In the genomic region with DNA sequence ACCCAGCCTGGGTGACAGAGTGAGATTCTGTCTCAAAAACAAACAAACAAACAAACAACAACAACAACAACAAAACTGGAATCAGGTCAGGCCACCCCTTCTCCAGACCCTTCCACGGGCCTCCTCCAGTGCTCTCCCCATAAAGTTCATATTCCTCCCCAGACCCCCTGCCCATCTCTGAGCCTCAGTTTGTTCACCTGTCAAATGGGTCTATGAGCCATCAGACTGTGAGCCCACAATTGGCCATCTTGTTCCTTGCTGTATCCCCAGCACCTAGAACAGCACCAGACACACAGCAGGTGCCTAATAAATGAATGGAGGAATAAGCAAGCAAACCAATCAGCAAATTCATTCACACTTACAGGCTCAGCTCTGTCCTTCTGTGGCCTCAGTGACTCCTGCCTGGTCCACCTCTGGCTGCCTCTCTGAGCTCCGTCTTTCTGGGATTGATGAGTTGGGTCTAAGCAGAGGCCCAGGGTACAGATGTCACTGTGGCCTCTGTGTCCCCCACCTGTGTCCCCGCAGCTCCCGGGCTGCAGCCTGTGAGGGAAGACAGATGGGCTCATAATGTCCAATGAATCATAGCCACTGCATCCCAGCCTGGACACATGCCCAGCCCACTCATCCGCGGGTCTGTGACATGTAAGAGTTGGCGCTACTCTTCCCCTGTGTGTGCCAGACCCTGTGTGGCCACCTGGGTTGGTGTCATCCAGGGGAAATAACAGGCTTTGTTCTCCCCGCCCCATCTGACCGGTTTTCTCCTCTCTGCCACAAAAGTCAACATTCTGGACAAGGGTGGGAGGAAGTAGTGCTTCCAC, we compare ENCODE assay signal across 2 cellular contexts.
TF ChIP-seq lines count a peak whose summit lies in the region.

No MANE protein-coding gene starts in this region.

TF ChIP-seq in SK-N-SH, 30 proteins besides CTCF, POLR2A, EP300 and RAD21:
- TF ChIP-seq, protein P1, sequence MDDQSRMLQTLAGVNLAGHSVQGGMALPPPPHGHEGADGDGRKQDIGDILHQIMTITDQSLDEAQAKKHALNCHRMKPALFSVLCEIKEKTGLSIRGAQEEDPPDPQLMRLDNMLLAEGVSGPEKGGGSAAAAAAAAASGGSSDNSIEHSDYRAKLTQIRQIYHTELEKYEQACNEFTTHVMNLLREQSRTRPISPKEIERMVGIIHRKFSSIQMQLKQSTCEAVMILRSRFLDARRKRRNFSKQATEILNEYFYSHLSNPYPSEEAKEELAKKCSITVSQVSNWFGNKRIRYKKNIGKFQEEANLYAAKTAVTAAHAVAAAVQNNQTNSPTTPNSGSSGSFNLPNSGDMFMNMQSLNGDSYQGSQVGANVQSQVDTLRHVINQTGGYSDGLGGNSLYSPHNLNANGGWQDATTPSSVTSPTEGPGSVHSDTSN (IDR thresholded peaks at IDR 0.05): peak; percentile 45; the same call in 1 of the 2 replicates
- TF ChIP-seq GATA2 (CRISPR knock-in tag; IDR thresholded peaks at IDR 0.05): no peak
- no peak for TF ChIP-seq TAF1 (IDR thresholded peaks at IDR 0.05; ENCODE audit: borderline replicate concordance, low read depth, low read length)
- no peak for TF ChIP-seq FOXM1 (IDR thresholded peaks at IDR 0.05; ENCODE audit: low read depth)
- no peak for TF ChIP-seq RXRA (IDR thresholded peaks at IDR 0.05; ENCODE audit: borderline replicate concordance, low read depth)
- TF ChIP-seq NFIC (IDR thresholded peaks at IDR 0.05; ENCODE audit: borderline replicate concordance): peak; percentile 64; the same call in 1 of the 2 replicates
- TF ChIP-seq SMC3 (IDR thresholded peaks at IDR 0.05; ENCODE audit: low read depth, low read length): no peak
- TF ChIP-seq, protein P2, sequence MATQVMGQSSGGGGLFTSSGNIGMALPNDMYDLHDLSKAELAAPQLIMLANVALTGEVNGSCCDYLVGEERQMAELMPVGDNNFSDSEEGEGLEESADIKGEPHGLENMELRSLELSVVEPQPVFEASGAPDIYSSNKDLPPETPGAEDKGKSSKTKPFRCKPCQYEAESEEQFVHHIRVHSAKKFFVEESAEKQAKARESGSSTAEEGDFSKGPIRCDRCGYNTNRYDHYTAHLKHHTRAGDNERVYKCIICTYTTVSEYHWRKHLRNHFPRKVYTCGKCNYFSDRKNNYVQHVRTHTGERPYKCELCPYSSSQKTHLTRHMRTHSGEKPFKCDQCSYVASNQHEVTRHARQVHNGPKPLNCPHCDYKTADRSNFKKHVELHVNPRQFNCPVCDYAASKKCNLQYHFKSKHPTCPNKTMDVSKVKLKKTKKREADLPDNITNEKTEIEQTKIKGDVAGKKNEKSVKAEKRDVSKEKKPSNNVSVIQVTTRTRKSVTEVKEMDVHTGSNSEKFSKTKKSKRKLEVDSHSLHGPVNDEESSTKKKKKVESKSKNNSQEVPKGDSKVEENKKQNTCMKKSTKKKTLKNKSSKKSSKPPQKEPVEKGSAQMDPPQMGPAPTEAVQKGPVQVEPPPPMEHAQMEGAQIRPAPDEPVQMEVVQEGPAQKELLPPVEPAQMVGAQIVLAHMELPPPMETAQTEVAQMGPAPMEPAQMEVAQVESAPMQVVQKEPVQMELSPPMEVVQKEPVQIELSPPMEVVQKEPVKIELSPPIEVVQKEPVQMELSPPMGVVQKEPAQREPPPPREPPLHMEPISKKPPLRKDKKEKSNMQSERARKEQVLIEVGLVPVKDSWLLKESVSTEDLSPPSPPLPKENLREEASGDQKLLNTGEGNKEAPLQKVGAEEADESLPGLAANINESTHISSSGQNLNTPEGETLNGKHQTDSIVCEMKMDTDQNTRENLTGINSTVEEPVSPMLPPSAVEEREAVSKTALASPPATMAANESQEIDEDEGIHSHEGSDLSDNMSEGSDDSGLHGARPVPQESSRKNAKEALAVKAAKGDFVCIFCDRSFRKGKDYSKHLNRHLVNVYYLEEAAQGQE (IDR thresholded peaks at IDR 0.05; ENCODE audit: low read depth, low read length): no peak
- TF ChIP-seq POLR2AphosphoS5 (IDR thresholded peaks at IDR 0.05; ENCODE audit: low read depth, low read length): no peak
- peak; percentile 37; the same call in 1 of the 2 replicates for TF ChIP-seq FOSL2 (IDR thresholded peaks at IDR 0.05; ENCODE audit: borderline replicate concordance, low read depth)
- no peak for TF ChIP-seq CHD2 (IDR thresholded peaks at IDR 0.05; ENCODE audit: low read length, partially characterized antibody)
- TF ChIP-seq RCOR1 (IDR thresholded peaks at IDR 0.05; ENCODE audit: low read length): no peak
- TF ChIP-seq FOXJ3 (CRISPR knock-in tag; IDR thresholded peaks at IDR 0.05): no peak
- TF ChIP-seq, protein P3, sequence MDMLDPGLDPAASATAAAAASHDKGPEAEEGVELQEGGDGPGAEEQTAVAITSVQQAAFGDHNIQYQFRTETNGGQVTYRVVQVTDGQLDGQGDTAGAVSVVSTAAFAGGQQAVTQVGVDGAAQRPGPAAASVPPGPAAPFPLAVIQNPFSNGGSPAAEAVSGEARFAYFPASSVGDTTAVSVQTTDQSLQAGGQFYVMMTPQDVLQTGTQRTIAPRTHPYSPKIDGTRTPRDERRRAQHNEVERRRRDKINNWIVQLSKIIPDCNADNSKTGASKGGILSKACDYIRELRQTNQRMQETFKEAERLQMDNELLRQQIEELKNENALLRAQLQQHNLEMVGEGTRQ (IDR thresholded peaks at IDR 0.05; ENCODE audit: borderline replicate concordance, low read depth, low read length): no peak
- no peak for TF ChIP-seq TEAD4 (IDR thresholded peaks at IDR 0.05; ENCODE audit: borderline replicate concordance, insufficient read depth)
- TF ChIP-seq MEF2A (IDR thresholded peaks at IDR 0.05; ENCODE audit: borderline replicate concordance, low read depth): no peak
- no peak for TF ChIP-seq MXI1 (IDR thresholded peaks at IDR 0.05; ENCODE audit: low read depth, low read length)
- TF ChIP-seq TCF12 (IDR thresholded peaks at IDR 0.05): peak; percentile 67
- no peak for TF ChIP-seq EZH2phosphoT487 (IDR thresholded peaks at IDR 0.05; ENCODE audit: borderline replicate concordance, low read depth)
- no peak for TF ChIP-seq YY1 (IDR thresholded peaks at IDR 0.05; ENCODE audit: low read depth)

TF ChIP-seq in SK-N-SH treated with all-trans-retinoic acid at 6 μM for 48 hours, 23 proteins besides CTCF, POLR2A, EP300 and RAD21 (continued from another document):
- TF ChIP-seq, protein P4, sequence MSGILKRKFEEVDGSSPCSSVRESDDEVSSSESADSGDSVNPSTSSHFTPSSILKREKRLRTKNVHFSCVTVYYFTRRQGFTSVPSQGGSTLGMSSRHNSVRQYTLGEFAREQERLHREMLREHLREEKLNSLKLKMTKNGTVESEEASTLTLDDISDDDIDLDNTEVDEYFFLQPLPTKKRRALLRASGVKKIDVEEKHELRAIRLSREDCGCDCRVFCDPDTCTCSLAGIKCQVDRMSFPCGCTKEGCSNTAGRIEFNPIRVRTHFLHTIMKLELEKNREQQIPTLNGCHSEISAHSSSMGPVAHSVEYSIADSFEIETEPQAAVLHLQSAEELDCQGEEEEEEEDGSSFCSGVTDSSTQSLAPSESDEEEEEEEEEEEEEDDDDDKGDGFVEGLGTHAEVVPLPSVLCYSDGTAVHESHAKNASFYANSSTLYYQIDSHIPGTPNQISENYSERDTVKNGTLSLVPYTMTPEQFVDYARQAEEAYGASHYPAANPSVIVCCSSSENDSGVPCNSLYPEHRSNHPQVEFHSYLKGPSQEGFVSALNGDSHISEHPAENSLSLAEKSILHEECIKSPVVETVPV (CRISPR knock-in tag; IDR thresholded peaks at IDR 0.05): no peak
